15 cellular contexts compared by ENCODE assay signal in the genomic region with DNA sequence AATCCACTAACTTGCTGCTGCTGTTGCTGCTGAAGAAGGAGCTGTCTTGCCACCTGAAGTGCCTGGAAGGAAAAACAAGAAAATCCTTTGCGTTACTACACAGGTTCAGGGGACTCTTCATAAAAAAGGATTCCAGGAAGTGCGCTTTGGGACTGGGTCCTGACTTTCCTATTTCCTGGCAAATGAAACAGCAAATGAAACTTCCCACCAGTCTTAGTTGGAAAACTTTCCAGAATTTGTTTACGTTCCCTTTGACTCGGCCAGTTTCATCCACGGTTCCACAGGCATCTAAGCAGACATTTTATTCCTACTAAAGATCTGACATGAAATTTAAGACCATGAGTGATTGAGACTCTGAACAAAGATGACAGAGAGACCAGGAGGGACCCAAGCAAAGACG.
DNase-seq lines count a peak whose midpoint lies in the region; ATAC-seq and TF ChIP-seq lines count a peak whose summit lies in the region.
"Had no signal": no experiment of that assay in that cellular context is flagged by ENCODE, and none has a peak within 500 bp of the region (broad histone marks: within the 10 kb centered on the region; RNA-seq: fewer than 3 reads in every experiment).

No MANE protein-coding gene starts in this region.

- H3K4me3 ChIP-seq in brain microvascular endothelial cell (ENCODE audit: low read depth, low read length) (no peak overlapping the region), lower lobe of right lung (no peak overlapping the region), tibial artery (no peak overlapping the region)
- H3K4me3 ChIP-seq: adrenal gland, mucosa of descending colon had no signal

- in situ Hi-C loops in brain microvascular endothelial cell (cut with HindIII; ENCODE audit: low pct_ligation_motif_present, low sequenced_read_pairs): no loop called here

- TF ChIP-seq CTCF in brain microvascular endothelial cell (IDR thresholded peaks at IDR 0.05; ENCODE audit: low read depth, low read length, missing control alignments) (no peak), lower lobe of right lung (IDR thresholded peaks at IDR 0.05) (no peak), tibial artery (IDR thresholded peaks at IDR 0.05) (no peak)

- H3K36me3 ChIP-seq in brain microvascular endothelial cell (replicated peaks) (peaks cover 6% of the 10 kb centered on the region), lower lobe of right lung (peaks cover 25% of the 10 kb centered on the region), tibial artery (peaks cover 6 to 16% (median 13%) of the 10 kb centered on the region in 3 donors)
- H3K36me3 ChIP-seq: adrenal gland had no signal

- ATAC-seq in activated naive CD4-positive, alpha-beta T cell treated with anti-CD3 and anti-CD28 coated beads, Interleukin-2, amount 50 U/mL, for 72 hours: no peak
- ATAC-seq in lower lobe of right lung (no peak), GM18498 (IDR thresholded peaks at IDR 0.05; ENCODE audit: unreplicated experiment) (no peak), HG02938 (IDR thresholded peaks at IDR 0.05; ENCODE audit: unreplicated experiment) (no peak)
- ATAC-seq: HCT116 had no signal

- H3K9me3 Mint-ChIP-seq in activated naive CD4-positive, alpha-beta T cell treated with anti-CD3 and anti-CD28 coated beads, Interleukin-2, amount 50 U/mL, for 72 hours: no peaks in the 10 kb centered on the region

- H3K27ac ChIP-seq in brain microvascular endothelial cell (peak overlapping the region; percentile 46), lower lobe of right lung (peak overlapping the region; percentile 37), tibial artery (peak overlapping the region; percentile 34 to 54)
- H3K27ac ChIP-seq: adrenal gland had no signal

- intact Hi-C loops in lower lobe of right lung (cut with DNase I): no loop called here
- intact Hi-C loops in tibial artery (cut with DNase I; ENCODE audit: low total_unique reads): no loop called here

- H3K27ac Mint-ChIP-seq in activated naive CD4-positive, alpha-beta T cell treated with anti-CD3 and anti-CD28 coated beads, Interleukin-2, amount 50 U/mL, for 72 hours: peak overlapping the region; percentile 51 to 93

- H3K36me3 Mint-ChIP-seq in activated naive CD4-positive, alpha-beta T cell treated with anti-CD3 and anti-CD28 coated beads, Interleukin-2, amount 50 U/mL, for 72 hours: peaks cover 28 to 34% of the 10 kb centered on the region in 2 donors

- H3K9me3 ChIP-seq in lower lobe of right lung (no peaks in the 10 kb centered on the region), tibial artery (no peaks in the 10 kb centered on the region)
- H3K9me3 ChIP-seq: adrenal gland, mucosa of descending colon had no signal

- DNase-seq in activated naive CD4-positive, alpha-beta T cell treated with anti-CD3 and anti-CD28 coated beads, Interleukin-2, amount 50 U/mL, for 72 hours (ENCODE audit: low spot score in 2 of 2): no peak
- DNase-seq in activated naive CD4-positive, alpha-beta T cell treated with Interleukin-2 at 50 U/mL for 16 hours: no peak
- no peak for DNase-seq in brain microvascular endothelial cell
- no peak for DNase-seq in lower lobe of right lung
- DNase-seq in tibial artery: no peak
- no peak for DNase-seq in NCI-H2196 (lab: John Stamatoyannopoulos, UW; ENCODE audit: unreplicated experiment)
- DNase-seq: activated CD4-positive, alpha-beta T cell treated with anti-CD3 and anti-CD28 coated beads, Interleukin-2, amount 50 U/mL, for 48 hours; adrenal gland; hypothalamus; KBM-7; mucosa of descending colon; NCI-H2029 had no signal

- H3K27me3 ChIP-seq in brain microvascular endothelial cell (replicated peaks): no peaks in the 10 kb centered on the region
- H3K27me3 ChIP-seq in lower lobe of right lung (ENCODE audit: low read depth): no peaks in the 10 kb centered on the region
- no peaks in the 10 kb centered on the region for H3K27me3 ChIP-seq in tibial artery
- H3K27me3 ChIP-seq: adrenal gland had no signal

- H3K4me1 ChIP-seq in lower lobe of right lung: peaks cover 31% of the 10 kb centered on the region
- peaks cover 0 to 98% (median 40%) of the 10 kb centered on the region in 4 donors for H3K4me1 ChIP-seq in tibial artery
- H3K4me1 ChIP-seq: adrenal gland had no signal
